In the genomic region with DNA sequence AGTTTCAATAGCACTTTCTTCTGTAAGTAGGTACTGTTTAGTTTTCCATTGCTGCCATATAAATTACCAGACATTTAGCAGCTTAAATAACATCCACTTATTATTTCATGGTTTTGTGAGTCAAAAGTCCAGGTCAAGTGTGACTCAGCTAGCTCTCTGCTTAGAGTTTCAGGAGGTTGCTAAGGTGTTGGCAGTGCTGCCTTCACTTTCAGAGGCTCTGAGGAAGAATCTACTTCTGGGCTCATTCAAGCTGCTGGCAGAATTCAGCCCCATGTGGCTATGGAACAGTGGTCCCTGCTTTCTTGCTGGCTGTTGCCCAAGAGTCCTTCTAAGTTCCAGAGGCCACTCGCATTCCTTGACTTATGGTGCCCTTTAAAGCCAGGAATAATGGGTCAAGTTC, we compare ENCODE assay signal across 12 cellular contexts. TPM values are rescaled to one million over a fixed set of nuclear protein-coding genes. Genes with fewer than 3 reads are reported as not detected.
DNase-seq lines count a peak whose midpoint lies in the region; ATAC-seq and TF ChIP-seq lines count a peak whose summit lies in the region.
"Had no signal": no experiment of that assay in that cellular context is flagged by ENCODE, and none has a peak within 500 bp of the region (broad histone marks: within the 10 kb centered on the region; RNA-seq: fewer than 3 reads in every experiment).

No MANE protein-coding gene starts in this region.

- H3K79me2 ChIP-seq in SK-N-SH (ENCODE audit: insufficient read depth), result no peaks in the 10 kb centered on the region

- CTCF ChIA-PET in SK-N-SH (lab: Yijun Ruan, JAX), result no interaction called here

- H4K20me1 ChIP-seq in SK-N-SH (ENCODE audit: insufficient read depth), result no peaks in the 10 kb centered on the region

- no peaks in the 10 kb centered on the region for H3F3A ChIP-seq in SK-N-SH (replicated peaks; ENCODE audit: insufficient read depth)

- ATAC-seq in GM21529 (IDR thresholded peaks at IDR 0.05; ENCODE audit: unreplicated experiment) (peak; percentile 67), foreskin keratinocyte (peak; percentile 69), HG02759 (IDR thresholded peaks at IDR 0.05; ENCODE audit: unreplicated experiment) (no peak), HG02840 (IDR thresholded peaks at IDR 0.05; ENCODE audit: low FRiP score, unreplicated experiment) (no peak)
- ATAC-seq: natural killer cell treated with Interleukin-12 subunit alpha and Interleukin-12 subunit beta and Interleukin-15 and Interleukin-18, amount 100 ng/mL, for 72 hours had no signal

- no peaks in the 10 kb centered on the region for H3K9me3 ChIP-seq in SK-N-SH

- H3K4me1 ChIP-seq in SK-N-SH (ENCODE audit: control insufficient read depth in 1 of 2, insufficient read depth in 2 of 2, low read depth in 1 of 2, low read length in 1 of 2), result no peaks in the 10 kb centered on the region
- H3K4me1 ChIP-seq in foreskin keratinocyte, result no peaks in the 10 kb centered on the region

- no peak for TF ChIP-seq RAD21 in SK-N-SH (IDR thresholded peaks at IDR 0.05; ENCODE audit: low read length)

- DNase-seq in AG08395 (ENCODE audit: low spot score) (peak; percentile 6), SK-N-SH (no peak), foreskin keratinocyte (peak; percentile 25 to 67), foreskin melanocyte (no peak)
- DNase-seq in central memory CD4-positive, alpha-beta T cell, result no peak
- DNase-seq: H9, NCI-H2081 had no signal

- TF ChIP-seq EP300 in SK-N-SH (IDR thresholded peaks at IDR 0.05; ENCODE audit: borderline replicate concordance in 1 of 2, low read depth in 1 of 2, low read length in 1 of 2), result no peak

- H3K36me3 ChIP-seq in SK-N-SH (replicated peaks in 1 of 2; ENCODE audit: control insufficient read depth in 1 of 2, insufficient read depth in 2 of 2, low read length in 1 of 2), result peaks cover 3 to 14% of the 10 kb centered on the region in 2 experiments
- H3K36me3 ChIP-seq: cardiac muscle cell had no signal

- H3K27me3 ChIP-seq in SK-N-SH (ENCODE audit: insufficient read depth) (no peaks in the 10 kb centered on the region), foreskin keratinocyte (no peaks in the 10 kb centered on the region)
- H3K27me3 ChIP-seq: cardiac muscle cell had no signal

- no peak overlapping the region for H3K4me2 ChIP-seq in SK-N-SH

- no peak overlapping the region for H3K4me3 ChIP-seq in SK-N-SH (ENCODE audit: low read depth in 2 of 2, low read length in 1 of 2)
- H3K4me3 ChIP-seq: cardiac muscle cell had no signal

- POLR2A ChIA-PET in SK-N-SH (lab: Yijun Ruan, JAX), result no interaction called here

- no peak overlapping the region for H2AFZ ChIP-seq in SK-N-SH (ENCODE audit: low read depth)

- no peaks in the 10 kb centered on the region for H3K9me2 ChIP-seq in SK-N-SH

- H3K27ac ChIP-seq in SK-N-SH (ENCODE audit: low read depth in 2 of 2, low read length in 1 of 2), result 0 out of 4 replicates have a peak overlapping the region, but pooled peaks of 1 of the 2 experiments have one; percentile 11
- no peak overlapping the region for H3K27ac ChIP-seq in foreskin keratinocyte
- H3K27ac ChIP-seq: cardiac muscle cell had no signal

- WGBS in SK-N-SH (ENCODE audit: low lambda C conversion rate), result 90% methylated on average over 1 of the region's 1 CpG

- TF ChIP-seq CTCF in SK-N-SH (IDR thresholded peaks at IDR 0.05), result no peak
- TF ChIP-seq CTCF in foreskin keratinocyte (conservative IDR thresholded peaks at IDR 0.05), result no peak

- no peak overlapping the region for H3K9ac ChIP-seq in SK-N-SH

TF ChIP-seq in SK-N-SH, 30 proteins besides CTCF, POLR2A, EP300 and RAD21:
- TF ChIP-seq FOXM1 (IDR thresholded peaks at IDR 0.05; ENCODE audit: low read depth) (no peak), FOSL2 (IDR thresholded peaks at IDR 0.05; ENCODE audit: borderline replicate concordance, low read depth) (peak; percentile 48; the same call in 1 of the 2 replicates), TCF12 (IDR thresholded peaks at IDR 0.05) (peak; percentile 40), POLR2AphosphoS5 (IDR thresholded peaks at IDR 0.05; ENCODE audit: low read depth, low read length) (no peak)

RNA-seq across cellular contexts. Expression of gene CFAP44, which starts 4.5 kb away (rescaled TPM):
- polyA plus RNA-seq in SK-N-SH (2012; rRNA removed) (2.3 and 3.7 TPM in 2 replicates), foreskin keratinocyte (0.35 and 0.41 TPM in 2 replicates)
- polyA plus RNA-seq in SK-N-SH (2012; cell fraction: cytosol; rRNA removed), result 1.3 and 1.5 TPM in 2 replicates
- 14.7 and 25.9 TPM in 2 replicates for polyA plus RNA-seq in SK-N-SH (2012; cell fraction: nucleus; rRNA removed)
- 1.0 and 1.1 TPM in 2 replicates for total RNA-seq in foreskin keratinocyte

Comparison
In these comparisons a context has a peak if more than half of its experiments do, and no peak if none do; other contexts are left out.
1. DNase-seq: peak in AG08395 (single experiment) and foreskin keratinocyte (2 of 2); none in SK-N-SH (single experiment), central memory CD4-positive, alpha-beta T cell (single experiment) and foreskin melanocyte (single experiment).
2. ATAC-seq: peak in GM21529 (single experiment) and foreskin keratinocyte (single experiment); none in HG02759 (single experiment) and HG02840 (single experiment).